ENCODE assay signal across 1 cellular context in the genomic region with DNA sequence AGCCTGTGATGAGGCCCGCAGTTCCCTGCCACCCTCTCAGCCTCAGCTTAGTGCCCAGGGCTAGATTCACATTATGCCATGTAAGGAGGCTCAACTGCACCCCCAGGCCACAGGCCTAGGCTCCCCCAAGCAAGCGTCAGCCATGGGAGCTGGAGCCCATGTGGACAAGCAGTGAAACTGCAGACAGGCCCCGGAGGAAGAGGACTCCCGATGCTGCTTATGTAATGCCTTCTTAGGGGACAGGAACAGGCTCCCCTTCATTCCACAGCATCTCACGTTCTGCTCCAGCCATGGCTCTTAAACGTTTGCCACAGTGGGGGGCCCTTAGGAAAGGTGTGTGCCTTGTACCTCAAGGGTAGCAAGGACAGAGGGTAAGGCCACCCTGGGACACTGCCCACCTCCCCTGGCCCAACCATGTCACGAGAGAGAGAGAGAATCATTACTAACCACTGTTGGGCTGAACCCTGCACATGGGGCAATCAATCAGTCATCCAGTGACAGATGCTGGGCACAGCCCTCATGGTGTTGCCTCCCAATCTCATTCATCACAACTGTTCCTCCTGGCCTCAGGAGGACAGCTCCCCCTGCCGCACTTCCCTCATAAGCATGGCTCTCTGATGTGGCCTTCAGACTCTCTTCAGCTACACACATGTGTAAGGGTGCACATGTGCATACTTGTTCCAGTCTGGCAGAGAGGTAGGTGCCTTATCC.
TF ChIP-seq lines count a peak whose summit lies in the region.

No MANE protein-coding gene starts in this region.

TF ChIP-seq in HCT116, 20 proteins besides CTCF, POLR2A, EP300 and RAD21 (continued from another document):
- TF ChIP-seq, protein P1, sequence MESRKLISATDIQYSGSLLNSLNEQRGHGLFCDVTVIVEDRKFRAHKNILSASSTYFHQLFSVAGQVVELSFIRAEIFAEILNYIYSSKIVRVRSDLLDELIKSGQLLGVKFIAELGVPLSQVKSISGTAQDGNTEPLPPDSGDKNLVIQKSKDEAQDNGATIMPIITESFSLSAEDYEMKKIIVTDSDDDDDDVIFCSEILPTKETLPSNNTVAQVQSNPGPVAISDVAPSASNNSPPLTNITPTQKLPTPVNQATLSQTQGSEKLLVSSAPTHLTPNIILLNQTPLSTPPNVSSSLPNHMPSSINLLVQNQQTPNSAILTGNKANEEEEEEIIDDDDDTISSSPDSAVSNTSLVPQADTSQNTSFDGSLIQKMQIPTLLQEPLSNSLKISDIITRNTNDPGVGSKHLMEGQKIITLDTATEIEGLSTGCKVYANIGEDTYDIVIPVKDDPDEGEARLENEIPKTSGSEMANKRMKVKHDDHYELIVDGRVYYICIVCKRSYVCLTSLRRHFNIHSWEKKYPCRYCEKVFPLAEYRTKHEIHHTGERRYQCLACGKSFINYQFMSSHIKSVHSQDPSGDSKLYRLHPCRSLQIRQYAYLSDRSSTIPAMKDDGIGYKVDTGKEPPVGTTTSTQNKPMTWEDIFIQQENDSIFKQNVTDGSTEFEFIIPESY (IDR thresholded peaks at IDR 0.05; ENCODE audit: extremely low read depth, insufficient replicate concordance, low read length) = no peak
- TF ChIP-seq ZFX (IDR thresholded peaks at IDR 0.05) = no peak
- TF ChIP-seq JUND (IDR thresholded peaks at IDR 0.05) = no peak
- no peak for TF ChIP-seq MAX (IDR thresholded peaks at IDR 0.05)
- no peak for TF ChIP-seq ELF1 (IDR thresholded peaks at IDR 0.05; ENCODE audit: borderline replicate concordance, low read depth)
- no peak for TF ChIP-seq SRF (IDR thresholded peaks at IDR 0.05; ENCODE audit: low read depth)
- no peak for TF ChIP-seq EZH2 (IDR thresholded peaks at IDR 0.05)
- TF ChIP-seq POLR2AphosphoS5 (IDR thresholded peaks at IDR 0.05; ENCODE audit: low read depth, low read length) = no peak
- TF ChIP-seq YY1 (IDR thresholded peaks at IDR 0.05; ENCODE audit: extremely low read depth, insufficient replicate concordance, low read depth, low read length) = no peak
- TF ChIP-seq, protein P2, sequence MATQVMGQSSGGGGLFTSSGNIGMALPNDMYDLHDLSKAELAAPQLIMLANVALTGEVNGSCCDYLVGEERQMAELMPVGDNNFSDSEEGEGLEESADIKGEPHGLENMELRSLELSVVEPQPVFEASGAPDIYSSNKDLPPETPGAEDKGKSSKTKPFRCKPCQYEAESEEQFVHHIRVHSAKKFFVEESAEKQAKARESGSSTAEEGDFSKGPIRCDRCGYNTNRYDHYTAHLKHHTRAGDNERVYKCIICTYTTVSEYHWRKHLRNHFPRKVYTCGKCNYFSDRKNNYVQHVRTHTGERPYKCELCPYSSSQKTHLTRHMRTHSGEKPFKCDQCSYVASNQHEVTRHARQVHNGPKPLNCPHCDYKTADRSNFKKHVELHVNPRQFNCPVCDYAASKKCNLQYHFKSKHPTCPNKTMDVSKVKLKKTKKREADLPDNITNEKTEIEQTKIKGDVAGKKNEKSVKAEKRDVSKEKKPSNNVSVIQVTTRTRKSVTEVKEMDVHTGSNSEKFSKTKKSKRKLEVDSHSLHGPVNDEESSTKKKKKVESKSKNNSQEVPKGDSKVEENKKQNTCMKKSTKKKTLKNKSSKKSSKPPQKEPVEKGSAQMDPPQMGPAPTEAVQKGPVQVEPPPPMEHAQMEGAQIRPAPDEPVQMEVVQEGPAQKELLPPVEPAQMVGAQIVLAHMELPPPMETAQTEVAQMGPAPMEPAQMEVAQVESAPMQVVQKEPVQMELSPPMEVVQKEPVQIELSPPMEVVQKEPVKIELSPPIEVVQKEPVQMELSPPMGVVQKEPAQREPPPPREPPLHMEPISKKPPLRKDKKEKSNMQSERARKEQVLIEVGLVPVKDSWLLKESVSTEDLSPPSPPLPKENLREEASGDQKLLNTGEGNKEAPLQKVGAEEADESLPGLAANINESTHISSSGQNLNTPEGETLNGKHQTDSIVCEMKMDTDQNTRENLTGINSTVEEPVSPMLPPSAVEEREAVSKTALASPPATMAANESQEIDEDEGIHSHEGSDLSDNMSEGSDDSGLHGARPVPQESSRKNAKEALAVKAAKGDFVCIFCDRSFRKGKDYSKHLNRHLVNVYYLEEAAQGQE (IDR thresholded peaks at IDR 0.05; ENCODE audit: low read depth) = no peak
- TF ChIP-seq ZNF274 (IDR thresholded peaks at IDR 0.05; ENCODE audit: low read depth, low read length) = no peak
- no peak for TF ChIP-seq EZH2phosphoT487 (IDR thresholded peaks at IDR 0.05; ENCODE audit: borderline replicate concordance)
